Comparison of ENCODE assay signal across 9 cellular contexts in the genomic region with DNA sequence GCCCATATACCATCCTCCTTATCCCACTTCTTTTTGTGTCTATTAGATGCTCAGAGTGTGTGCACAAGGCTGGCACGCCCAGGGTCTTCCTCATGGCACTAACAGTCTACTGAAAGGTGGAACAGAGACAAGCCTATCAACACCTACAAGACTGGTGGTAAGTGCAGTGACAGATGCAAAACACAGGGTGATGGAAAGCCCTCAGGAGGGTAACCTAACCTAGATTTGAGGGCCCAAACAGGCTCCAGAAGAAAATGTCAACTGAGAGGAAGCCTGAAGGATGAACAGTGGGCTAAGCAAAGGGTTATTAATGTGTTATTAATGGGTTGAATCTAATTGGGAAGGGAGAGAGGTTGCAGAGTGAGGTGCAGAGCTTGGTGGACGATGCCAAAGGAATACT. TPM values are rescaled to one million over a fixed set of nuclear protein-coding genes. Genes with fewer than 3 reads are reported as not detected.
A peak's percentile ranks its signal among the peaks of the same experiment; 100 is the strongest.
DNase-seq lines count a peak whose midpoint lies in the region; ATAC-seq and TF ChIP-seq lines count a peak whose summit lies in the region.
"Had no signal": no experiment of that assay in that cellular context is flagged by ENCODE, and none has a peak within 500 bp of the region (broad histone marks: within the 10 kb centered on the region; RNA-seq: fewer than 3 reads in every experiment).

No MANE protein-coding gene starts in this region.

- peak overlapping the region; percentile 86 for H3K4me3 ChIP-seq in kidney epithelial cell (ENCODE audit: low read depth, low read length)
- H3K4me3 ChIP-seq in thoracic aorta, result peak overlapping the region; percentile 97

- peaks cover 47 to 77% of the 10 kb centered on the region in 2 donors for H3K4me1 ChIP-seq in thoracic aorta (ENCODE audit: control insufficient read depth in 1 of 2, low read depth in 2 of 2)

- no peaks in the 10 kb centered on the region for H3K36me3 ChIP-seq in kidney epithelial cell (ENCODE audit: control insufficient read depth, insufficient read depth, low read length)
- H3K36me3 ChIP-seq in thoracic aorta, result no peaks in the 10 kb centered on the region

- H3K36me3 Mint-ChIP-seq in activated CD8-positive, alpha-beta memory T cell treated with anti-CD3 and anti-CD28 coated beads, Interleukin-2, amount 10 ng/mL, durations not matched to agents 7 days and 5 days, result peaks cover 41% of the 10 kb centered on the region
- peaks cover 28% of the 10 kb centered on the region for H3K36me3 Mint-ChIP-seq in activated naive CD8-positive, alpha-beta T cell treated with anti-CD3 and anti-CD28 coated beads, Interleukin-2, amount 10 ng/mL, durations not matched to agents 7 days and 5 days

- POLR2A ChIA-PET in activated naive CD8-positive, alpha-beta T cell treated with anti-CD3 and anti-CD28 coated beads, Interleukin-2, amount 10 ng/mL, durations not matched to agents 7 days and 5 days (lab: Charles Lee), result interaction anchor here (0.9 to 3.0 kb wide), 8 partner anchors 11 to 429 kb away, joined by 3 to 39 read pairs (median 6); partner anchors contain the start of genes IFIT5 and STAMBPL1

- no peaks in the 10 kb centered on the region for H3K27me3 Mint-ChIP-seq in activated CD8-positive, alpha-beta memory T cell treated with anti-CD3 and anti-CD28 coated beads, Interleukin-2, amount 10 ng/mL, durations not matched to agents 7 days and 5 days
- H3K27me3 Mint-ChIP-seq in activated naive CD8-positive, alpha-beta T cell treated with anti-CD3 and anti-CD28 coated beads, Interleukin-2, amount 10 ng/mL, durations not matched to agents 7 days and 5 days, result no peaks in the 10 kb centered on the region

- H3K27me3 ChIP-seq in kidney epithelial cell (ENCODE audit: control insufficient read depth, insufficient read depth, low read length), result no peaks in the 10 kb centered on the region
- no peaks in the 10 kb centered on the region for H3K27me3 ChIP-seq in thoracic aorta (replicated peaks; ENCODE audit: insufficient read depth)

- H3K9me3 ChIP-seq in thoracic aorta, result no peaks in the 10 kb centered on the region

- peaks cover 64% of the 10 kb centered on the region for H3K4me1 Mint-ChIP-seq in activated CD8-positive, alpha-beta memory T cell treated with anti-CD3 and anti-CD28 coated beads, Interleukin-2, amount 10 ng/mL, durations not matched to agents 7 days and 5 days
- H3K4me1 Mint-ChIP-seq in activated naive CD8-positive, alpha-beta T cell treated with anti-CD3 and anti-CD28 coated beads, Interleukin-2, amount 10 ng/mL, durations not matched to agents 7 days and 5 days, result peaks cover 52% of the 10 kb centered on the region

- TF ChIP-seq CTCF in kidney epithelial cell (IDR thresholded peaks at IDR 0.05; ENCODE audit: insufficient read depth, low read length, poor library complexity, severe bottlenecking), result no peak
- no peak for TF ChIP-seq CTCF in thoracic aorta (IDR thresholded peaks at IDR 0.05)
- TF ChIP-seq CTCF in GM10266 (IDR thresholded peaks at IDR 0.05; ENCODE audit: control insufficient read depth, insufficient read depth, low read depth, missing control alignments), result no peak

- peak overlapping the region; percentile 94 for H3K4me3 Mint-ChIP-seq in activated CD8-positive, alpha-beta memory T cell treated with anti-CD3 and anti-CD28 coated beads, Interleukin-2, amount 10 ng/mL, durations not matched to agents 7 days and 5 days
- H3K4me3 Mint-ChIP-seq in activated naive CD8-positive, alpha-beta T cell treated with anti-CD3 and anti-CD28 coated beads, Interleukin-2, amount 10 ng/mL, durations not matched to agents 7 days and 5 days, result peak overlapping the region; percentile 100

- ATAC-seq in activated CD8-positive, alpha-beta memory T cell treated with anti-CD3 and anti-CD28 coated beads, Interleukin-2, amount 10 ng/mL, durations not matched to agents 7 days and 5 days, result no peak
- ATAC-seq in activated naive CD8-positive, alpha-beta T cell treated with anti-CD3 and anti-CD28 coated beads, Interleukin-2, amount 10 ng/mL, durations not matched to agents 7 days and 5 days (ENCODE audit: low read depth), result no peak
- no peak for ATAC-seq in thoracic aorta (ENCODE audit: insufficient number of reproducible peaks, low FRiP score, low read depth)

- CTCF ChIA-PET in activated CD8-positive, alpha-beta memory T cell treated with anti-CD3 and anti-CD28 coated beads, Interleukin-2, amount 10 ng/mL, durations not matched to agents 7 days and 5 days (lab: Charles Lee), result interaction anchor here (1.1 to 10.8 kb wide), 11 partner anchors 11 to 160 kb away, joined by 3 to 70 read pairs (median 5); partner anchors contain the start of genes ACTA2 and STAMBPL1

- peak overlapping the region; percentile 98 for H3K27ac Mint-ChIP-seq in activated CD8-positive, alpha-beta memory T cell treated with anti-CD3 and anti-CD28 coated beads, Interleukin-2, amount 10 ng/mL, durations not matched to agents 7 days and 5 days
- peak overlapping the region; percentile 99 for H3K27ac Mint-ChIP-seq in activated naive CD8-positive, alpha-beta T cell treated with anti-CD3 and anti-CD28 coated beads, Interleukin-2, amount 10 ng/mL, durations not matched to agents 7 days and 5 days

- DNase-seq in activated CD8-positive, alpha-beta memory T cell treated with anti-CD3 and anti-CD28 coated beads, Interleukin-2, amount 10 ng/mL, durations not matched to agents 7 days and 5 days, result no peak
- no peak for DNase-seq in activated CD8-positive, alpha-beta memory T cell treated with anti-CD3 and anti-CD28 coated beads, Interleukin-2, amount 50 U/mL, for 4 hours
- DNase-seq in activated naive CD8-positive, alpha-beta T cell treated with anti-CD3 and anti-CD28 coated beads, Interleukin-2, amount 10 ng/mL, durations not matched to agents 7 days and 5 days, result no peak
- DNase-seq in kidney epithelial cell (ENCODE audit: low read depth) (no peak), thoracic aorta (ENCODE audit: low spot score) (no peak), GM10266 (ENCODE audit: extremely low spot score) (no peak)
- no peak for DNase-seq in stimulated activated CD4-positive, alpha-beta T cell treated with anti-CD3 and anti-CD28 coated beads, Interleukin-4, amount 100 ng/mL, for 24 hours
- no peak for DNase-seq in stimulated activated CD4-positive, alpha-beta T cell treated with anti-CD3 and anti-CD28 coated beads, Interleukin-4, amount 100 ng/mL, for 1 hour
- DNase-seq: NCI-H2029 had no signal

- H3K27ac ChIP-seq in thoracic aorta, result peak overlapping the region; percentile 87 to 88

- H3K9me3 Mint-ChIP-seq in activated CD8-positive, alpha-beta memory T cell treated with anti-CD3 and anti-CD28 coated beads, Interleukin-2, amount 10 ng/mL, durations not matched to agents 7 days and 5 days (ENCODE audit: low read depth), result peaks cover 7% of the 10 kb centered on the region
- peaks cover 4% of the 10 kb centered on the region for H3K9me3 Mint-ChIP-seq in activated naive CD8-positive, alpha-beta T cell treated with anti-CD3 and anti-CD28 coated beads, Interleukin-2, amount 10 ng/mL, durations not matched to agents 7 days and 5 days

RNA-seq across cellular contexts. Expression of gene FAS, which starts 1.2 kb away (rescaled TPM):
- 10 to 100 TPM; 73.7 to 75.4 TPM for total RNA-seq in activated CD8-positive, alpha-beta memory T cell treated with anti-CD3 and anti-CD28 coated beads, Interleukin-2, amount 10 ng/mL, durations not matched to agents 7 days and 5 days
- total RNA-seq in activated naive CD8-positive, alpha-beta T cell treated with anti-CD3 and anti-CD28 coated beads, Interleukin-2, amount 10 ng/mL, durations not matched to agents 7 days and 5 days, result 10 to 100 TPM; 47.2 to 54.1 TPM
- total RNA-seq in kidney epithelial cell (34.8 and 41.1 TPM in 2 replicates), thoracic aorta (10 to 100 TPM; 24.0 to 32.6 TPM)

RNA-seq across cellular contexts. Expression of gene ACTA2, which starts 36.9 kb away (rescaled TPM):
- 10 to 100 TPM; 28.2 to 34.5 TPM for total RNA-seq in activated CD8-positive, alpha-beta memory T cell treated with anti-CD3 and anti-CD28 coated beads, Interleukin-2, amount 10 ng/mL, durations not matched to agents 7 days and 5 days
- total RNA-seq in activated naive CD8-positive, alpha-beta T cell treated with anti-CD3 and anti-CD28 coated beads, Interleukin-2, amount 10 ng/mL, durations not matched to agents 7 days and 5 days, result 10 to 100 TPM; 11.0 to 13.8 TPM
- total RNA-seq in kidney epithelial cell, result 34.3 and 37.6 TPM in 2 replicates
- total RNA-seq in thoracic aorta, result over 10,000 TPM in 1 of 2 donors, 1,000 to 10,000 TPM in 1; 4,797 to 12,240 TPM

Comparison
In these comparisons a context has a peak if more than half of its experiments do, and no peak if none do; other contexts are left out.
1. RNA of gene ACTA2, which starts 36.9 kb away (total RNA-seq): 4,797 to 12,240 TPM in thoracic aorta; 34.3 to 37.6 TPM in kidney epithelial cell, 28.2 to 34.5 TPM in activated CD8-positive, alpha-beta memory T cell treated with anti-CD3 and anti-CD28 coated beads, Interleukin-2, amount 10 ng/mL, durations not matched to agents 7 days and 5 days and 11.0 to 13.8 TPM in activated naive CD8-positive, alpha-beta T cell treated with anti-CD3 and anti-CD28 coated beads, Interleukin-2, amount 10 ng/mL, durations not matched to agents 7 days and 5 days; every median in the first group is over 100 times any median in the second.